Comparison of ENCODE assay signal across 8 cellular contexts in the genomic region with DNA sequence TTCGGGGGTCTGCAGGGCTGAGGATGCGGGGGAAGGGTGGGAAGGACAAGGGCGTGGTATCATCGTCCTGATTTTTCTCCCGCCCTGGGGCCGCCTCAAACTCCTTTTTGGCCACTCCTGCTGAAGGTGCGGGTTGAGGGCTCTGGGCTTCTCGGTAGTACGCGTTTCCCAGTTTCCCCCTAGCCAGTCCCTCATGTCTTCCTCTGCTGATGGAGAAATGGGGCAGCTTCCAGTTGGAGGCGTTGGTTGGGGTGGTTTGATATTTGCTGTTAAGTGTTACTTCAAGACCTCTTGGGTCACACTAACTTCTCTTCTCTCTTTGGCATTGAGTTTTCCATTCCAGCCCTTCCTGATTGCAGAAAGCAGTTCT. TPM values are rescaled to one million over a fixed set of nuclear protein-coding genes. Genes with fewer than 3 reads are reported as not detected.
DNase-seq lines count a peak whose midpoint lies in the region; ATAC-seq lines count a peak whose summit lies in the region.

No MANE protein-coding gene starts in this region.

- H3K4me1 ChIP-seq in esophagus (ENCODE audit: control insufficient read depth in 2 of 2, insufficient read depth in 2 of 2, low read length in 1 of 2), result no peaks in the 10 kb centered on the region

- 1% methylated on average over 11 of the region's 11 CpGs for WGBS in esophagus, 2 donors

- peak overlapping the region; percentile 65 to 78 for H3K27ac Mint-ChIP-seq in T-cell
- peak overlapping the region; percentile 77 to 90 for H3K27ac Mint-ChIP-seq in natural killer cell treated with Interleukin-12 subunit alpha and Interleukin-12 subunit beta and Interleukin-15 and Interleukin-18, amount 100 ng/mL, for 72 hours

- POLR2A ChIA-PET in T-cell (lab: Charles Lee), result no interaction called here

- H3K27ac ChIP-seq in esophagus (ENCODE audit: low read depth in 2 of 2, low read length in 1 of 2), result peak overlapping the region; percentile 83 to 94

- peak; percentile 35 for ATAC-seq in GM19372 (IDR thresholded peaks at IDR 0.05; ENCODE audit: low read depth, unreplicated experiment)
- ATAC-seq in HG03342 (IDR thresholded peaks at IDR 0.05; ENCODE audit: unreplicated experiment), result peak; percentile 38
- peak; percentile 25 to 29 (median 28) for ATAC-seq in T-cell (replicated peaks in 1 of 4)
- ATAC-seq in natural killer cell treated with Interleukin-12 subunit alpha and Interleukin-12 subunit beta and Interleukin-15 and Interleukin-18, amount 100 ng/mL, for 72 hours, result peak; percentile 37 to 56

- peak overlapping the region; percentile 87 to 89 for H3K4me3 ChIP-seq in esophagus (ENCODE audit: low read depth in 1 of 2, low read length in 2 of 2)

- H3K27me3 ChIP-seq in esophagus (ENCODE audit: control insufficient read depth in 1 of 2, insufficient read depth in 2 of 2, low read length in 2 of 2), result no peaks in the 10 kb centered on the region

- H3K9me3 ChIP-seq in esophagus (ENCODE audit: control insufficient read depth in 2 of 2, insufficient read depth in 1 of 2, low read depth in 1 of 2, low read length in 1 of 2), result no peaks in the 10 kb centered on the region

- H3K9me3 Mint-ChIP-seq in T-cell, result no peaks in the 10 kb centered on the region
- H3K9me3 Mint-ChIP-seq in natural killer cell treated with Interleukin-12 subunit alpha and Interleukin-12 subunit beta and Interleukin-15 and Interleukin-18, amount 100 ng/mL, for 72 hours, result no peaks in the 10 kb centered on the region

- CTCF ChIA-PET in T-cell (lab: Charles Lee), result interaction anchor here in 1 of 2 donors (0.6 kb wide), 1 partner anchor 238 kb away, joined by 3 read pairs; no protein-coding TSS in a partner anchor

- H3K36me3 Mint-ChIP-seq in T-cell, result no peaks in the 10 kb centered on the region
- H3K36me3 Mint-ChIP-seq in natural killer cell treated with Interleukin-12 subunit alpha and Interleukin-12 subunit beta and Interleukin-15 and Interleukin-18, amount 100 ng/mL, for 72 hours, result peaks cover 6% of the 10 kb centered on the region

- DNase-seq in DMS 273 (lab: John Stamatoyannopoulos, UW; ENCODE audit: unreplicated experiment) (peak; percentile 64), DMS 273 treated with DMSO at 0.1 percent for 48 hours (lab: John Stamatoyannopoulos, UW) (no peak), T-cell (peak in 8 of 34 experiments; percentile 0 to 3 (median 2)), epidermal melanocyte (ENCODE audit: insufficient read length, low spot score) (no peak)
- DNase-seq in natural killer cell treated with Interleukin-12 subunit alpha and Interleukin-12 subunit beta and Interleukin-15 and Interleukin-18, amount 100 ng/mL, for 72 hours (ENCODE audit: low spot score), result no peak

- no peaks in the 10 kb centered on the region for H3K36me3 ChIP-seq in esophagus (ENCODE audit: control insufficient read depth in 2 of 2, insufficient read depth in 2 of 2, low read length in 1 of 2)

- H3K4me3 Mint-ChIP-seq in T-cell, result peak overlapping the region; percentile 91 to 99 (median 99)
- H3K4me3 Mint-ChIP-seq in natural killer cell treated with Interleukin-12 subunit alpha and Interleukin-12 subunit beta and Interleukin-15 and Interleukin-18, amount 100 ng/mL, for 72 hours, result peak overlapping the region; percentile 92

- peaks cover 31 to 33% (median 31%) of the 10 kb centered on the region in 3 donors for H3K4me1 Mint-ChIP-seq in T-cell
- peaks cover 20 to 35% of the 10 kb centered on the region in 2 donors for H3K4me1 Mint-ChIP-seq in natural killer cell treated with Interleukin-12 subunit alpha and Interleukin-12 subunit beta and Interleukin-15 and Interleukin-18, amount 100 ng/mL, for 72 hours (ENCODE audit: low read depth in 2 of 2)

- no peaks in the 10 kb centered on the region for H3K27me3 Mint-ChIP-seq in T-cell
- H3K27me3 Mint-ChIP-seq in natural killer cell treated with Interleukin-12 subunit alpha and Interleukin-12 subunit beta and Interleukin-15 and Interleukin-18, amount 100 ng/mL, for 72 hours, result no peaks in the 10 kb centered on the region

RNA-seq across cellular contexts. Expression of gene GSTCD, which starts 0.5 kb away (rescaled TPM):
- total RNA-seq in T-cell, result 1 to 10 TPM; 5.1 to 7.5 (median 5.2) TPM
- 1 to 10 TPM; 1.5 to 2.6 TPM for polyA plus RNA-seq in esophagus
- total RNA-seq in natural killer cell treated with Interleukin-12 subunit alpha and Interleukin-12 subunit beta and Interleukin-15 and Interleukin-18, amount 100 ng/mL, for 72 hours, result 10 to 100 TPM; 17.1 to 24.8 TPM

RNA-seq across cellular contexts. Expression of gene INTS12, which starts 0.6 kb away (rescaled TPM):
- total RNA-seq in T-cell, result 10 to 100 TPM; 14.5 to 23.8 (median 17.3) TPM
- 10 to 100 TPM in 1 of 2 donors, 1 to 10 TPM in 1; 9.4 to 13.9 TPM for polyA plus RNA-seq in esophagus
- 10 to 100 TPM; 20.4 to 24.4 TPM for total RNA-seq in natural killer cell treated with Interleukin-12 subunit alpha and Interleukin-12 subunit beta and Interleukin-15 and Interleukin-18, amount 100 ng/mL, for 72 hours
